Comparison of ENCODE assay signal across 8 cellular contexts in genomic region chr1:146228710-146229477, GRCh38. TPM values are rescaled to one million over a fixed set of nuclear protein-coding genes. Genes with fewer than 3 reads are reported as not detected.
DNase-seq lines count a peak whose midpoint lies in the region; ATAC-seq, FAIRE-seq and TF ChIP-seq lines count a peak whose summit lies in the region.
"Not testable (repeated sequence)": the region's sequence is repeated elsewhere in the genome, so short reads cannot be mapped to it uniquely, and the experiment has no call there.

Gene NOTCH2NLA (minus strand): TSS chr1:146229021. CDS start chr1:146189337, 39,684 bp downstream.

- not testable (repeated sequence) for TF ChIP-seq CTCF in DND-41 (IDR thresholded peaks at IDR 0.05; ENCODE audit: borderline replicate concordance, extremely low read depth, low read length, poor library complexity, severe bottlenecking); right lobe of liver (IDR thresholded peaks at IDR 0.05); suprapubic skin (IDR thresholded peaks at IDR 0.05)

- not testable (repeated sequence) for H3K36me3 ChIP-seq in DND-41 (ENCODE audit: insufficient read depth, low read length); HUES64 (ENCODE audit: insufficient read depth, low read length); right lobe of liver; suprapubic skin

- peak; percentile 63 for DNase-seq in DND-41
- peak; percentile 35 for DNase-seq in activated naive CD4-positive, alpha-beta T cell treated with Interleukin-2 at 50 U/mL for 16 hours
- DNase-seq in epithelial cell of prostate (ENCODE audit: low read depth, low spot score): not testable (repeated sequence)
- peak; percentile 36 to 54 (median 53) for DNase-seq in right lobe of liver
- DNase-seq in sciatic nerve (ENCODE audit: low spot score): peak; percentile 66
- peak; percentile 44 to 60 for DNase-seq in suprapubic skin (ENCODE audit: low spot score in 2 of 2)

- peak within 1 kb of the TSS; percentile 58; the same call in 1 of the 2 replicates for H2AFZ ChIP-seq in DND-41 (ENCODE audit: low read depth, low read length)

- not testable (repeated sequence) for H3K4me1 ChIP-seq in DND-41 (ENCODE audit: insufficient read depth, low read length); HUES64 (ENCODE audit: insufficient read depth, low read length); right lobe of liver; suprapubic skin

- H3K79me2 ChIP-seq in DND-41 (ENCODE audit: insufficient read depth, low read length): not testable (repeated sequence)

- H3K27ac ChIP-seq in DND-41 (ENCODE audit: low read length); HUES64 (ENCODE audit: low read depth, low read length): not testable (repeated sequence)
- H3K27ac ChIP-seq in epithelial cell of prostate (peak within 1 kb of the TSS; percentile 69), right lobe of liver (peak within 1 kb of the TSS; percentile 40 to 83 (median 74)), suprapubic skin (peak within 1 kb of the TSS; percentile 92)

- ATAC-seq in DND-41 (ENCODE audit: insufficient read depth, low read depth): peak; percentile 91
- peak; percentile 72 to 94 (median 80) for ATAC-seq in right lobe of liver
- peak; percentile 71 for ATAC-seq in sciatic nerve

- TF ChIP-seq POLR2A in right lobe of liver (IDR thresholded peaks at IDR 0.05) (peak; percentile 45), suprapubic skin (IDR thresholded peaks at IDR 0.05) (peak in 1 of 2 donors; percentile 79)

- TF ChIP-seq EP300 in suprapubic skin (IDR thresholded peaks at IDR 0.05): not testable (repeated sequence)

- peak within 1 kb of the TSS; percentile 65 for H3K4me2 ChIP-seq in DND-41 (ENCODE audit: insufficient read depth, low read length)

- intact Hi-C loops in right lobe of liver (cut with DNase I); sciatic nerve (cut with DNase I): not testable (repeated sequence)

- WGBS in HUES64: under 1% methylated on average over 31 of the region's 72 CpGs
- no CpG with 5 or more reads among the region's 72 CpGs for WGBS in right lobe of liver (ENCODE audit: insufficient coverage, low coverage, low lambda C conversion rate, missing lambda C conversion rate)
- WGBS in suprapubic skin: 0% methylated on average over 2 of the region's 72 CpGs

- H4K20me1 ChIP-seq in DND-41 (ENCODE audit: insufficient read depth, low read length): not testable (repeated sequence)

- not testable (repeated sequence) for H3K9me3 ChIP-seq in DND-41 (ENCODE audit: insufficient read depth, low read length, severe bottlenecking); HUES64 (ENCODE audit: insufficient read depth, low read depth, low read length); right lobe of liver; suprapubic skin

- H3K27me3 ChIP-seq in DND-41 (ENCODE audit: insufficient read depth, low read length, poor library complexity); HUES64 (ENCODE audit: insufficient read depth, low read length); right lobe of liver; suprapubic skin: not testable (repeated sequence)

- FAIRE-seq in TTC549 (lab: Jason Lieb, UNC): peak; percentile 87

- H3K4me3 ChIP-seq in DND-41 (ENCODE audit: low read depth in 1 of 2, low read length in 2 of 2) (peak within 1 kb of the TSS; percentile 24 to 58; a peak in 3 of 4 replicates), HUES64 (ENCODE audit: low read length) (peak within 1 kb of the TSS; percentile 56), right lobe of liver (peak within 1 kb of the TSS; percentile 51 to 59 (median 56)), suprapubic skin (peak within 1 kb of the TSS; percentile 64)

- H3K9ac ChIP-seq in DND-41 (ENCODE audit: low read depth, low read length): peak within 1 kb of the TSS; percentile 55
- H3K9ac ChIP-seq in HUES64 (ENCODE audit: low read depth, low read length): not testable (repeated sequence)

RNA-seq across cellular contexts. Expression of gene NOTCH2NLA, which starts in this region (rescaled TPM):
- polyA plus RNA-seq in HUES64 (2013, experiment 1 of 2): 4.2 TPM
- 4.6 TPM for polyA plus RNA-seq in HUES64 (2013, experiment 2 of 2)
- total RNA-seq in right lobe of liver (10 to 100 TPM; 18.5 to 29.2 (median 23.1) TPM), sciatic nerve (102 TPM), suprapubic skin (10 to 100 TPM; 49.1 to 98.6 (median 57.5) TPM)
